Comparison of ENCODE assay signal across 16 cellular contexts in the genomic region with DNA sequence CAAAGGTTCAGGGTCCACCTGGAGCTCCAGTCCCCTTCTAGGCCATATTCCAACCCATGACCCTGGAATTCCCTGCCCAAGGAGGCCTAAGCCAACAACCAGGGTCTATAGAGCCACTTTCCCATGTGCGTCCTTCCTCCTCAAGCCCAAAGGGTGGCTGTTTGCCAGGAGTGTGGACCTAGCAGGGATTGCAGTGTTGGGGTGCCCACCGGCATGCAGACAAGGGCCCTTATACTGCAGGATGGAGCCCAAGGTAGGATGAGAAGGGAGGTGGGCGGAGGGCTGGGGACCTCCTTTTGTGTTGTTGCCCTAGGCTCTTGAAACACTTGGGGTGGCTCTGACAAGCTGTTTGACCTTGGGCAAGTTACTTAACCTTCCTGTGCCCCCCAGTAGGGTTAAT.
"Had no signal": no experiment of that assay in that cellular context is flagged by ENCODE, and none has a peak within 500 bp of the region (broad histone marks: within the 10 kb centered on the region; RNA-seq: fewer than 3 reads in every experiment).

No MANE protein-coding gene starts in this region.

- H3K4me1 ChIP-seq: adrenal gland had no signal

- H3K36me3 Mint-ChIP-seq: activated CD4-positive, alpha-beta memory T cell treated with anti-CD3 and anti-CD28 coated beads for 36 hours; naive thymus-derived CD4-positive, alpha-beta T cell had no signal

- H3K27ac ChIP-seq: testis had no signal

- H3K4me3 ChIP-seq: adrenal gland, hepatocyte, testis had no signal

- H3K9me3 Mint-ChIP-seq: activated CD4-positive, alpha-beta memory T cell treated with anti-CD3 and anti-CD28 coated beads for 36 hours; activated T-cell treated with anti-CD3 and anti-CD28 coated beads, Interleukin-2, amount 50 U/mL, for 72 hours; central memory CD8-positive, alpha-beta T cell; dendritic cell treated with granulocyte-macrophage colony-stimulating factor and Interleukin-4, amounts not matched to agents 40 ng/mL and 50 ng/mL, for 4 days; naive thymus-derived CD4-positive, alpha-beta T cell; stimulated activated naive CD8-positive, alpha-beta T cell treated with anti-CD3 and anti-CD28 coated beads, Interleukin-15, Interleukin-2, amounts not matched to agents 100 ng/mL and 50 ng/mL, for 24 hours had no signal

- DNase-seq: activated CD4-positive, alpha-beta memory T cell treated with anti-CD3 and anti-CD28 coated beads for 36 hours; activated naive CD4-positive, alpha-beta T cell; activated T-cell treated with anti-CD3 and anti-CD28 coated beads, Interleukin-2, amount 50 U/mL, for 72 hours; erythroblast; kidney glomerular epithelial cell; midbrain; naive thymus-derived CD4-positive, alpha-beta T cell; stimulated activated CD4-positive, alpha-beta T cell treated with anti-CD3 and anti-CD28 coated beads, Interleukin-4, amount 100 ng/mL, for 1 hour; stimulated activated CD8-positive, alpha-beta memory T cell treated with anti-CD3 and anti-CD28 coated beads, Interleukin-4, amount 100 ng/mL, for 48 hours; T-helper 9 cell; testis had no signal

- H3K36me3 ChIP-seq: adrenal gland had no signal

- ATAC-seq: activated T-cell treated with anti-CD3 and anti-CD28 coated beads, Interleukin-2, amount 50 U/mL, for 72 hours; naive thymus-derived CD4-positive, alpha-beta T cell had no signal

- H3K27me3 ChIP-seq: adrenal gland, hepatocyte, testis had no signal

- H3K4me3 Mint-ChIP-seq: activated CD4-positive, alpha-beta memory T cell treated with anti-CD3 and anti-CD28 coated beads for 36 hours; activated T-cell treated with anti-CD3 and anti-CD28 coated beads, Interleukin-2, amount 50 U/mL, for 72 hours; central memory CD8-positive, alpha-beta T cell; dendritic cell treated with granulocyte-macrophage colony-stimulating factor and Interleukin-4, amounts not matched to agents 40 ng/mL and 50 ng/mL, for 4 days; naive thymus-derived CD4-positive, alpha-beta T cell; stimulated activated naive CD8-positive, alpha-beta T cell treated with anti-CD3 and anti-CD28 coated beads, Interleukin-15, Interleukin-2, amounts not matched to agents 100 ng/mL and 50 ng/mL, for 24 hours had no signal

- H3K27ac Mint-ChIP-seq: activated CD4-positive, alpha-beta memory T cell treated with anti-CD3 and anti-CD28 coated beads for 36 hours; activated T-cell treated with anti-CD3 and anti-CD28 coated beads, Interleukin-2, amount 50 U/mL, for 72 hours; dendritic cell treated with granulocyte-macrophage colony-stimulating factor and Interleukin-4, amounts not matched to agents 40 ng/mL and 50 ng/mL, for 4 days; naive thymus-derived CD4-positive, alpha-beta T cell had no signal

- H3K9me3 ChIP-seq: adrenal gland, testis had no signal
